Comparison of ENCODE assay signal across 8 cellular contexts in the genomic region with DNA sequence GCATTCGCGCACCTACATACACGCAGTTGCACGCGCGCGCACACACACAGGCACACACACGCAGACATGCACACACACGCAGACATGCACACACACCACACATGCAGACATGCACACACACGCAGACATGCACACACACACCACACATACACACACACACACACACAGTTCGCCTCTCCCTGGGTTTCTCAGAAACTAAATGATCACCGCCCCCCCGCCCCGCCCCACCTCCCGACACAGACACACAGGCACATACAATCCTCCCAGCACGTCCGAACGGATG. TPM values are rescaled to one million over a fixed set of nuclear protein-coding genes. Genes with fewer than 3 reads are reported as not detected.
A peak's percentile ranks its signal among the peaks of the same experiment; 100 is the strongest.
DNase-seq lines count a peak whose midpoint lies in the region; ATAC-seq lines count a peak whose summit lies in the region.

No MANE protein-coding gene starts in this region.

- peaks cover 46% of the 10 kb centered on the region for H3K27me3 Mint-ChIP-seq in activated naive CD4-positive, alpha-beta T cell treated with anti-CD3 and anti-CD28 coated beads for 36 hours (ENCODE audit: low read depth)
- H3K27me3 Mint-ChIP-seq in stimulated activated naive B cell treated with anti-CD40 and anti-IgM and Interleukin-4, amounts not matched to agents 10 μg/mL and 1 μg/mL and 100 μg/mL, for 72 hours: peaks cover 32 to 58% of the 10 kb centered on the region in 2 donors

- no peak overlapping the region for H3K27ac Mint-ChIP-seq in activated naive CD4-positive, alpha-beta T cell treated with anti-CD3 and anti-CD28 coated beads for 36 hours
- H3K27ac Mint-ChIP-seq in stimulated activated naive B cell treated with anti-CD40 and anti-IgM and Interleukin-4, amounts not matched to agents 10 μg/mL and 1 μg/mL and 100 μg/mL, for 72 hours: no peak overlapping the region

- H3K4me3 Mint-ChIP-seq in activated naive CD4-positive, alpha-beta T cell treated with anti-CD3 and anti-CD28 coated beads for 36 hours: peak overlapping the region; percentile 83
- peak overlapping the region; percentile 89 to 96 for H3K4me3 Mint-ChIP-seq in stimulated activated naive B cell treated with anti-CD40 and anti-IgM and Interleukin-4, amounts not matched to agents 10 μg/mL and 1 μg/mL and 100 μg/mL, for 72 hours

- DNase-seq in NCI-H82 (lab: John Stamatoyannopoulos, UW): peak; percentile 57
- no peak for DNase-seq in NCI-H82 treated with DMSO at 0.1 percent for 48 hours (lab: John Stamatoyannopoulos, UW; ENCODE audit: unreplicated experiment)
- DNase-seq in activated naive CD4-positive, alpha-beta T cell treated with anti-CD3 and anti-CD28 coated beads for 36 hours: peak; percentile 26
- DNase-seq in stimulated activated naive B cell treated with anti-CD40 and anti-IgM and Interleukin-4, amounts not matched to agents 10 μg/mL and 1 μg/mL and 100 μg/mL, for 72 hours: no peak
- DNase-seq in DMS 273 treated with DMSO at 0.1 percent for 48 hours (lab: John Stamatoyannopoulos, UW): no peak
- DNase-seq in GDM1 (lab: John Stamatoyannopoulos, UW): no peak
- DNase-seq in NCI-H128 (lab: John Stamatoyannopoulos, UW; ENCODE audit: unreplicated experiment): no peak

- ATAC-seq in stimulated activated naive B cell treated with anti-CD40 and anti-IgM and Interleukin-4, amounts not matched to agents 10 μg/mL and 1 μg/mL and 100 μg/mL, for 72 hours (replicated peaks): no peak

- intact Hi-C loops in activated naive CD4-positive, alpha-beta T cell treated with anti-CD3 and anti-CD28 coated beads for 36 hours (cut with micrococcal nuclease): loop anchor here (2.0 to 10.0 kb wide), 7 partner anchors 40 to 466 kb away; no protein-coding TSS in a partner anchor

- H3K9me3 Mint-ChIP-seq in activated naive CD4-positive, alpha-beta T cell treated with anti-CD3 and anti-CD28 coated beads for 36 hours: no peaks in the 10 kb centered on the region
- no peaks in the 10 kb centered on the region for H3K9me3 Mint-ChIP-seq in stimulated activated naive B cell treated with anti-CD40 and anti-IgM and Interleukin-4, amounts not matched to agents 10 μg/mL and 1 μg/mL and 100 μg/mL, for 72 hours

- no peaks in the 10 kb centered on the region for H3K9me3 ChIP-seq in iPS-18c (ENCODE audit: control insufficient read depth, insufficient read depth, low read length)

- peaks cover 25% of the 10 kb centered on the region for H3K4me1 Mint-ChIP-seq in activated naive CD4-positive, alpha-beta T cell treated with anti-CD3 and anti-CD28 coated beads for 36 hours (ENCODE audit: low read depth)
- H3K4me1 Mint-ChIP-seq in stimulated activated naive B cell treated with anti-CD40 and anti-IgM and Interleukin-4, amounts not matched to agents 10 μg/mL and 1 μg/mL and 100 μg/mL, for 72 hours: peaks cover 28 to 53% of the 10 kb centered on the region in 2 donors

- CTCF ChIA-PET in activated naive CD4-positive, alpha-beta T cell treated with anti-CD3 and anti-CD28 coated beads for 36 hours (lab: Charles Lee): interaction anchor here (0.7 kb wide), 1 partner anchor 124 kb away, joined by 3 read pairs; no protein-coding TSS in a partner anchor

- H3K36me3 Mint-ChIP-seq in activated naive CD4-positive, alpha-beta T cell treated with anti-CD3 and anti-CD28 coated beads for 36 hours (ENCODE audit: low read depth): no peaks in the 10 kb centered on the region
- peaks cover 0 to 3% of the 10 kb centered on the region in 2 donors for H3K36me3 Mint-ChIP-seq in stimulated activated naive B cell treated with anti-CD40 and anti-IgM and Interleukin-4, amounts not matched to agents 10 μg/mL and 1 μg/mL and 100 μg/mL, for 72 hours

- peak overlapping the region; percentile 75 for H3K4me3 ChIP-seq in iPS-18c (ENCODE audit: insufficient read depth, low read depth, low read length)

RNA-seq across cellular contexts. Expression of gene EPHA4, which starts 1.1 kb away (rescaled TPM):
- 1 to 10 TPM; 1.3 to 3.0 TPM for total RNA-seq in activated naive CD4-positive, alpha-beta T cell treated with anti-CD3 and anti-CD28 coated beads for 36 hours

Comparison
In these comparisons a context has a peak if more than half of its experiments do, and no peak if none do; other contexts are left out.
1. DNase-seq: peak in NCI-H82 (single experiment) and activated naive CD4-positive, alpha-beta T cell treated with anti-CD3 and anti-CD28 coated beads for 36 hours (single experiment); none in NCI-H82 treated with DMSO at 0.1 percent for 48 hours (single experiment), stimulated activated naive B cell treated with anti-CD40 and anti-IgM and Interleukin-4, amounts not matched to agents 10 μg/mL and 1 μg/mL and 100 μg/mL, for 72 hours (single experiment), DMS 273 treated with DMSO at 0.1 percent for 48 hours (single experiment), GDM1 (single experiment) and NCI-H128 (single experiment).